30 cellular contexts compared by ENCODE assay signal in genomic region chr22:49727191-49727880, GRCh38.
"Had no signal": no experiment of that assay in that cellular context is flagged by ENCODE, and none has a peak within 500 bp of the region (broad histone marks: within the 10 kb centered on the region; RNA-seq: fewer than 3 reads in every experiment).

No MANE protein-coding gene starts in this region.

- H3K4me3 Mint-ChIP-seq: activated CD4-positive, alpha-beta T cell treated with anti-CD3 and anti-CD28 coated beads, Interleukin-2, amount 10 ng/mL, durations not matched to agents 7 days and 5 days; activated CD8-positive, alpha-beta T cell treated with anti-CD3 and anti-CD28 coated beads, Interleukin-2, amount 10 ng/mL, durations not matched to agents 7 days and 5 days; activated naive CD8-positive, alpha-beta T cell; nephron; T-helper 17 cell had no signal

- H3K9me3 Mint-ChIP-seq: activated CD4-positive, alpha-beta T cell treated with anti-CD3 and anti-CD28 coated beads, Interleukin-2, amount 10 ng/mL, durations not matched to agents 7 days and 5 days; activated T-helper 2 cell treated with anti-CD3 and anti-CD28 coated beads, Interferon-gamma antibody, Interleukin-2, Interleukin-4, amounts not matched to agents 10 μg/mL and 5 μg/mL and 100 μg/mL, durations not matched to agents 14 hours and 24 hours and 36 hours; central memory CD8-positive, alpha-beta T cell; nephron; stimulated activated effector memory CD8-positive, alpha-beta T cell treated with anti-CD3 and anti-CD28 coated beads, Interleukin-12 subunit alpha, Interleukin-12 subunit beta, amount 100 ng/mL, for 72 hours; stimulated activated naive CD8-positive, alpha-beta T cell treated with anti-CD3 and anti-CD28 coated beads, Interleukin-15, amount 100 ng/mL, for 72 hours had no signal

- ATAC-seq: activated CD8-positive, alpha-beta T cell treated with anti-CD3 and anti-CD28 coated beads, Interleukin-2, amount 10 ng/mL, durations not matched to agents 7 days and 5 days; left ventricle myocardium superior; sciatic nerve; stimulated activated effector memory CD8-positive, alpha-beta T cell treated with anti-CD3 and anti-CD28 coated beads, Interleukin-12 subunit alpha, Interleukin-12 subunit beta, amount 100 ng/mL, for 72 hours; stimulated activated naive CD8-positive, alpha-beta T cell treated with anti-CD3 and anti-CD28 coated beads, Interleukin-15, amount 100 ng/mL, for 72 hours; T-helper 17 cell had no signal

- H3K27ac Mint-ChIP-seq: activated CD4-positive, alpha-beta T cell treated with anti-CD3 and anti-CD28 coated beads, Interleukin-2, amount 10 ng/mL, durations not matched to agents 7 days and 5 days; activated CD8-positive, alpha-beta T cell treated with anti-CD3 and anti-CD28 coated beads, Interleukin-2, amount 10 ng/mL, durations not matched to agents 7 days and 5 days; activated naive CD8-positive, alpha-beta T cell; activated T-helper 2 cell treated with anti-CD3 and anti-CD28 coated beads, Interferon-gamma antibody, Interleukin-2, Interleukin-4, amounts not matched to agents 10 μg/mL and 5 μg/mL and 100 μg/mL, durations not matched to agents 14 hours and 24 hours and 36 hours; nephron; stimulated activated effector memory CD8-positive, alpha-beta T cell treated with anti-CD3 and anti-CD28 coated beads, Interleukin-12 subunit alpha, Interleukin-12 subunit beta, amount 100 ng/mL, for 72 hours; stimulated activated naive CD8-positive, alpha-beta T cell treated with anti-CD3 and anti-CD28 coated beads, Interleukin-15, amount 100 ng/mL, for 72 hours; T-helper 17 cell had no signal

- H3K4me3 ChIP-seq: esophagus squamous epithelium, ovary, prostate gland, SK-N-MC, skin epidermis, upper lobe of left lung had no signal

- H3K9me3 ChIP-seq: esophagus squamous epithelium, neutrophil, ovary, prostate gland had no signal

- H3K36me3 Mint-ChIP-seq: activated naive CD8-positive, alpha-beta T cell; stimulated activated effector memory CD8-positive, alpha-beta T cell treated with anti-CD3 and anti-CD28 coated beads, Interleukin-12 subunit alpha, Interleukin-12 subunit beta, amount 100 ng/mL, for 72 hours had no signal

- DNase-seq: activated CD4-positive, alpha-beta T cell treated with anti-CD3 and anti-CD28 coated beads for 1 hour; activated CD4-positive, alpha-beta T cell treated with anti-CD3 and anti-CD28 coated beads, Interleukin-2, amount 10 ng/mL, durations not matched to agents 7 days and 5 days; activated CD8-positive, alpha-beta T cell treated with anti-CD3 and anti-CD28 coated beads, Interleukin-2, amount 10 ng/mL, durations not matched to agents 7 days and 5 days; activated naive CD4-positive, alpha-beta T cell treated with Interleukin-2 at 50 U/mL for 16 hours; activated T-cell treated with anti-CD3 and anti-CD28 coated beads, Interleukin-2, amount 50 U/mL, for 48 hours; anterior cingulate cortex; dermis blood vessel endothelial cell; effector CD4-positive, alpha-beta T cell; esophagus squamous epithelium; foreskin melanocyte; left ventricle myocardium superior; ovary; retina; stimulated activated CD4-positive, alpha-beta T cell treated with anti-CD3 and anti-CD28 coated beads, Interleukin-12 subunit alpha, Interleukin-12 subunit beta, amount 100 ng/mL, for 4 hours; stimulated activated CD4-positive, alpha-beta T cell treated with anti-CD3 and anti-CD28 coated beads, Interleukin-4, amount 100 ng/mL, for 1 hour; stimulated activated naive CD8-positive, alpha-beta T cell treated with anti-CD3 and anti-CD28 coated beads, Interleukin-15, amount 100 ng/mL, for 72 hours; substantia nigra; T-helper 17 cell; T1000 had no signal

- H3K4me1 Mint-ChIP-seq: nephron had no signal

- H3K4me1 ChIP-seq: prostate gland had no signal

- H3K36me3 ChIP-seq: esophagus squamous epithelium, neutrophil, ovary, prostate gland, upper lobe of left lung had no signal

- H3K27ac ChIP-seq: esophagus squamous epithelium, neutrophil, ovary, prostate gland, SK-N-MC, skin epidermis, upper lobe of left lung had no signal

- H3K27me3 ChIP-seq: ovary had no signal
